Comparison of ENCODE assay signal across 17 cellular contexts in the genomic region with DNA sequence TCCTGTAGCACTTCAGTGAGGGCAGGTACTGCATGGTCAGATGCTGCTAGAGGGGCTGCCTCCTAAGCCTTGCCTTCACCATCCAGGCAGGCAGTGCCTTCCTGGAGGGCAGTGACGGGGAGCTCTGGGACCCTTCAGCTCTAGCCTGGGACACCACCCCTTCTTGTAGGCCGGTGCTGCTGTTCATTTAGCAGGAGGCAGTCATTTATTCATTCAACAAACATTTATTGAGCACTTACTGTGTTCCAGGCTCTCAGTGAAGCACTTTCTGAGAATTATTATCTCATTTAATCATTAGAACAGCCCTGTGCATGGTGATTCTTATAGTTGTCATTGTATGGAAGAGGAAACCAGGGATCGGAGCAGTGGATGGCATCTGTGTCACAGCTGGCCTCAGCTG. TPM values are rescaled to one million over a fixed set of nuclear protein-coding genes. Genes with fewer than 3 reads are reported as not detected.
DNase-seq lines count a peak whose midpoint lies in the region; ATAC-seq, FAIRE-seq and TF ChIP-seq lines count a peak whose summit lies in the region.
"Had no signal": no experiment of that assay in that cellular context is flagged by ENCODE, and none has a peak within 500 bp of the region (broad histone marks: within the 10 kb centered on the region; RNA-seq: fewer than 3 reads in every experiment).

No MANE protein-coding gene starts in this region.

- TF ChIP-seq CTCF in astrocyte (IDR thresholded peaks at IDR 0.05; ENCODE audit: insufficient read depth, low read depth, low read length) (no peak), fibroblast of lung (conservative IDR thresholded peaks at IDR 0.05 in 1 of 2, IDR thresholded peaks at IDR 0.05 in 1 of 2; ENCODE audit: low read depth in 1 of 2, low read length in 2 of 2) (no peak), osteoblast (IDR thresholded peaks at IDR 0.05; ENCODE audit: extremely low read depth, low read depth, low read length) (no peak), type B pancreatic cell (conservative IDR thresholded peaks at IDR 0.05) (no peak)

- H2AFZ ChIP-seq in astrocyte (ENCODE audit: low read depth, low read length) (no peak overlapping the region), fibroblast of lung (ENCODE audit: low read length) (no peak overlapping the region), osteoblast (ENCODE audit: low read length) (no peak overlapping the region)

- H3K4me3 ChIP-seq in astrocyte (ENCODE audit: insufficient read depth, low read depth, low read length) (no peak overlapping the region), fibroblast of lung (replicated peaks in 1 of 4; ENCODE audit: control extremely low read depth in 1 of 4, insufficient read depth in 1 of 4, low read depth in 3 of 4, low read length in 4 of 4) (no peak overlapping the region), osteoblast (ENCODE audit: insufficient read depth, low read length) (no peak overlapping the region)

- no peaks in the 10 kb centered on the region for H3K36me3 ChIP-seq in astrocyte (ENCODE audit: insufficient read depth, low read length)
- H3K36me3 ChIP-seq in fibroblast of lung (ENCODE audit: control insufficient read depth, insufficient read depth, low read length) = no peaks in the 10 kb centered on the region
- H3K36me3 ChIP-seq in osteoblast (ENCODE audit: insufficient read depth, low read length) = no peaks in the 10 kb centered on the region

- H3K27me3 ChIP-seq in astrocyte (ENCODE audit: insufficient read depth, low read length) (no peaks in the 10 kb centered on the region), fibroblast of lung (ENCODE audit: control insufficient read depth, insufficient read depth, low read length) (no peaks in the 10 kb centered on the region), osteoblast (ENCODE audit: insufficient read depth, low read length) (no peaks in the 10 kb centered on the region)

- H3K36me3 Mint-ChIP-seq in astrocyte (ENCODE audit: low read depth, unreplicated experiment) (peaks cover 2% of the 10 kb centered on the region), type B pancreatic cell (no peaks in the 10 kb centered on the region)
- H3K36me3 Mint-ChIP-seq: activated naive CD4-positive, alpha-beta T cell treated with anti-CD3 and anti-CD28 coated beads, Interleukin-2, amount 50 U/mL, for 24 hours; CD4-positive, CD25-positive, alpha-beta regulatory T cell had no signal

- H3K4me1 ChIP-seq in astrocyte (ENCODE audit: insufficient read depth, low read length) (peaks cover 22% of the 10 kb centered on the region), fibroblast of lung (ENCODE audit: control insufficient read depth, extremely low read depth, insufficient read depth, low read length) (peaks cover 17% of the 10 kb centered on the region), osteoblast (ENCODE audit: insufficient read depth, low read length) (peaks cover 36% of the 10 kb centered on the region)

- no peak overlapping the region for H3K9ac ChIP-seq in astrocyte (ENCODE audit: low read length)
- H3K9ac ChIP-seq in fibroblast of lung (ENCODE audit: insufficient read depth, low read length) = no peak overlapping the region

- H4K20me1 ChIP-seq in astrocyte (ENCODE audit: insufficient read depth, low read length) (peaks cover 82% of the 10 kb centered on the region), fibroblast of lung (ENCODE audit: control insufficient read depth, extremely low read depth, insufficient read depth, low read length) (no peaks in the 10 kb centered on the region), osteoblast (ENCODE audit: insufficient read depth, low read length) (peaks cover 12% of the 10 kb centered on the region)

- H3K79me2 ChIP-seq in astrocyte (ENCODE audit: insufficient read depth, low read length) (peaks cover 40% of the 10 kb centered on the region), fibroblast of lung (ENCODE audit: control insufficient read depth, insufficient read depth, low read length) (peaks cover 7% of the 10 kb centered on the region), osteoblast (ENCODE audit: insufficient read depth, low read length) (peaks cover 89% of the 10 kb centered on the region)

- no peaks in the 10 kb centered on the region for H3K9me3 ChIP-seq in astrocyte (ENCODE audit: insufficient read depth, low read depth, low read length)
- no peaks in the 10 kb centered on the region for H3K9me3 ChIP-seq in fibroblast of lung (ENCODE audit: control insufficient read depth, insufficient read depth, low read depth, low read length)
- no peaks in the 10 kb centered on the region for H3K9me3 ChIP-seq in osteoblast (ENCODE audit: low read depth, low read length)

- H3K4me1 Mint-ChIP-seq in astrocyte (ENCODE audit: low read depth, unreplicated experiment) (peaks cover 33% of the 10 kb centered on the region), type B pancreatic cell (ENCODE audit: unreplicated experiment) (peaks cover 47% of the 10 kb centered on the region)
- H3K4me1 Mint-ChIP-seq: activated naive CD4-positive, alpha-beta T cell treated with anti-CD3 and anti-CD28 coated beads, Interleukin-2, amount 50 U/mL, for 24 hours; CD4-positive, CD25-positive, alpha-beta regulatory T cell had no signal

- DNase-seq in astrocyte (ENCODE audit: low read depth) = no peak
- no peak for DNase-seq in fibroblast of lung (ENCODE audit: low read depth in 2 of 2)
- DNase-seq in osteoblast (ENCODE audit: insufficient read length, low spot score, missing footprints) = no peak
- no peak for DNase-seq in type B pancreatic cell (ENCODE audit: extremely low spot score, unreplicated experiment)
- no peak for DNase-seq in AG08395 (ENCODE audit: low spot score)
- no peak for DNase-seq in activated CD4-positive, alpha-beta T cell treated with anti-CD3 and anti-CD28 coated beads, Interleukin-2, amount 50 U/mL, for 48 hours
- no peak for DNase-seq in NCI-H2029 (lab: John Stamatoyannopoulos, UW)
- DNase-seq: CD4-positive, CD25-positive, alpha-beta regulatory T cell; NCI-H1436 treated with DMSO at 0.1 percent for 48 hours; NCI-H510A; PC-3; stimulated activated CD4-positive, alpha-beta T cell treated with anti-CD3 and anti-CD28 coated beads, Interleukin-1b, Interleukin-23, amount 100 ng/mL, for 48 hours; stimulated activated CD8-positive, alpha-beta memory T cell treated with anti-CD3 and anti-CD28 coated beads, Interleukin-4, amount 100 ng/mL, for 48 hours; SW 1271 had no signal

- no peak overlapping the region for H3K4me3 Mint-ChIP-seq in astrocyte (ENCODE audit: unreplicated experiment)
- H3K4me3 Mint-ChIP-seq in type B pancreatic cell = no peak overlapping the region
- H3K4me3 Mint-ChIP-seq: activated naive CD4-positive, alpha-beta T cell treated with anti-CD3 and anti-CD28 coated beads, Interleukin-2, amount 50 U/mL, for 24 hours; CD4-positive, CD25-positive, alpha-beta regulatory T cell had no signal

- H3K4me2 ChIP-seq in astrocyte (ENCODE audit: low read length) (no peak overlapping the region), fibroblast of lung (ENCODE audit: extremely low read depth, insufficient read depth, low read length) (no peak overlapping the region), osteoblast (ENCODE audit: insufficient read depth, low read length) (no peak overlapping the region)

- no peaks in the 10 kb centered on the region for H3K27me3 Mint-ChIP-seq in astrocyte (ENCODE audit: low read depth, unreplicated experiment)
- no peaks in the 10 kb centered on the region for H3K27me3 Mint-ChIP-seq in type B pancreatic cell
- H3K27me3 Mint-ChIP-seq: activated naive CD4-positive, alpha-beta T cell treated with anti-CD3 and anti-CD28 coated beads, Interleukin-2, amount 50 U/mL, for 24 hours had no signal

- H3K27ac ChIP-seq in astrocyte (ENCODE audit: low read depth, low read length) (no peak overlapping the region), fibroblast of lung (ENCODE audit: insufficient read depth, low read length) (peak overlapping the region; percentile 95), osteoblast (ENCODE audit: low read depth, low read length) (peak overlapping the region; percentile 97)

- H3K9me3 Mint-ChIP-seq in astrocyte (ENCODE audit: unreplicated experiment) = peaks cover 1% of the 10 kb centered on the region
- no peaks in the 10 kb centered on the region for H3K9me3 Mint-ChIP-seq in type B pancreatic cell
- H3K9me3 Mint-ChIP-seq: activated naive CD4-positive, alpha-beta T cell treated with anti-CD3 and anti-CD28 coated beads, Interleukin-2, amount 50 U/mL, for 24 hours had no signal

- H3K27ac Mint-ChIP-seq in astrocyte (ENCODE audit: unreplicated experiment) (peak overlapping the region; percentile 26), type B pancreatic cell (peak overlapping the region; percentile 92)
- H3K27ac Mint-ChIP-seq: activated naive CD4-positive, alpha-beta T cell treated with anti-CD3 and anti-CD28 coated beads, Interleukin-2, amount 50 U/mL, for 24 hours; CD4-positive, CD25-positive, alpha-beta regulatory T cell had no signal

- ATAC-seq in HG02870 (IDR thresholded peaks at IDR 0.05; ENCODE audit: unreplicated experiment) = no peak
- ATAC-seq: PC-3 had no signal

- FAIRE-seq in astrocyte (lab: Jason Lieb, UNC) = no peak
- FAIRE-seq: GM12891 had no signal

RNA-seq across cellular contexts. Expression of a gene that starts 28.5 kb away (rescaled TPM):
- total RNA-seq in astrocyte = 14.2 and 15.7 TPM in 2 replicates
- total RNA-seq in fibroblast of lung = 13.1 and 24.3 TPM in 2 replicates
- 7.5 and 11.2 TPM in 2 replicates for polyA plus RNA-seq in fibroblast of lung
- 10.9 and 16.2 TPM in 2 replicates for polyA plus RNA-seq in fibroblast of lung (2012)
- 24.9 and 51.1 TPM in 2 replicates for polyA minus RNA-seq in fibroblast of lung (ENCODE audit: low replicate concordance)
- 33.3 and 39.1 TPM in 2 replicates for total RNA-seq in osteoblast
- total RNA-seq in type B pancreatic cell (ENCODE audit: low replicate concordance) = 36.0 and 48.0 TPM in 2 replicates
- total RNA-seq: CD4-positive, CD25-positive, alpha-beta regulatory T cell had no signal
- polyA plus RNA-seq: CD4-positive, CD25-positive, alpha-beta regulatory T cell had no signal
